Comparison of ENCODE assay signal across 1 cellular context in the genomic region with DNA sequence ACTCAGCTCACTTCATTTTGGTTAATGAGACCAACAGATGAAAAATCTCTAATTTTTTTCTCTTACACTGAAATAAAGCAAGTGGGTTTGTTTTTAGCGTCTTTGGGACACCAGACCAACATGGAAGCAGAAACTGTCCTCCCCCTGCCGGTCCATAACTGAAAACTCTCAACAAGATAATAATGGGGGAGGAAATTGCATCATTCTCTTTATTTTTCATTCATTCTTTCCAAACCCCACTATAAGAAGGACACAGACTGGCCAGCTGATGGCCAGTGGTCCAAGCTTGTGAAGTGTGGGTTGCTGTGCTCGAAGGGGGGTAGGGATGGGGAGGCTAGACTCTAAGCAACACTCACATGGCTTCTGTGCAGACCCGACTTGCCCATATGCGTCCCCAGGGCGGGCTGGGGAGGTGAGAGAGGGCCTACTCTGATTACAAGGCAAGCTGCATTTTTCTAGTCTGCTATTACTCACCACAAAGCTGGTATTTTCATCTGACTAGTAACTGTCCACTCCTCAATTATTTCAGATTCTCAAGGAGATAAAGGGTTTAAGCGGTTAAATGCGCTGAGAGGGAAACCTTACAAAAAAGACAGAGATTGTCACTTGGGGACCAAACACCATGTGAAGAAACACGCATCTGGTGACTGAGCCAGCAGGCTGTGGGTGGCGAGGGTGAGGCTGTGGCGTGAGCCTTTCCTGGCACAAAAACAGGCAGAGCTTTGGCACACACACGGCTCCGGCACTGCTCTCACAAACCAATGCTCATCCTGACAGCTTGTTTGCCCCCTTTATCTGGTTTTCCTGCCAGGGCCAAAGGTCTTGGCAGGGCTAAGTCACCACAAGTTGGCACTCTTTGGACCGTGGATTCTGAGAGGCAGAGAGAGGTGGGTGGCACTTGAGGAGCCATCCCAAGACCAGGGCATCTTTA.
TF ChIP-seq lines count a peak whose summit lies in the region.

No MANE protein-coding gene starts in this region.

TF ChIP-seq in K562, 482 proteins besides CTCF, POLR2A, EP300 and RAD21:
- TF ChIP-seq CEBPB (tag; IDR thresholded peaks at IDR 0.05), result peak; percentile 60
- TF ChIP-seq PHF20 (IDR thresholded peaks at IDR 0.05; ENCODE audit: partially characterized antibody), result no peak
- no peak for TF ChIP-seq CC2D1A (IDR thresholded peaks at IDR 0.05)
- TF ChIP-seq, protein P1, sequence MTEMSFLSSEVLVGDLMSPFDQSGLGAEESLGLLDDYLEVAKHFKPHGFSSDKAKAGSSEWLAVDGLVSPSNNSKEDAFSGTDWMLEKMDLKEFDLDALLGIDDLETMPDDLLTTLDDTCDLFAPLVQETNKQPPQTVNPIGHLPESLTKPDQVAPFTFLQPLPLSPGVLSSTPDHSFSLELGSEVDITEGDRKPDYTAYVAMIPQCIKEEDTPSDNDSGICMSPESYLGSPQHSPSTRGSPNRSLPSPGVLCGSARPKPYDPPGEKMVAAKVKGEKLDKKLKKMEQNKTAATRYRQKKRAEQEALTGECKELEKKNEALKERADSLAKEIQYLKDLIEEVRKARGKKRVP (CRISPR knock-in tag; IDR thresholded peaks at IDR 0.05), result 0 out of 2 replicates have a peak, but pooled peaks have one; percentile 47
- TF ChIP-seq NR2C1 (IDR thresholded peaks at IDR 0.05), result no peak
- TF ChIP-seq NR2C1 (tag; IDR thresholded peaks at IDR 0.05), result 0 out of 2 replicates have a peak, but pooled peaks have one; percentile 3
- TF ChIP-seq ZNF354B (CRISPR knock-in tag; IDR thresholded peaks at IDR 0.05), result no peak
- TF ChIP-seq ZNF584 (CRISPR knock-in tag; IDR thresholded peaks at IDR 0.05; ENCODE audit: low read depth), result peak; percentile 77; the same call in 1 of the 2 replicates
- no peak for TF ChIP-seq THRAP3 (IDR thresholded peaks at IDR 0.05; ENCODE audit: borderline replicate concordance)
- TF ChIP-seq, protein P2, sequence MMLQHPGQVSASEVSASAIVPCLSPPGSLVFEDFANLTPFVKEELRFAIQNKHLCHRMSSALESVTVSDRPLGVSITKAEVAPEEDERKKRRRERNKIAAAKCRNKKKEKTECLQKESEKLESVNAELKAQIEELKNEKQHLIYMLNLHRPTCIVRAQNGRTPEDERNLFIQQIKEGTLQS (IDR thresholded peaks at IDR 0.05), result peak; percentile 71
- TF ChIP-seq, protein P2 (CRISPR knock-in tag; conservative IDR thresholded peaks at IDR 0.05), result no peak
- TF ChIP-seq, protein P3, sequence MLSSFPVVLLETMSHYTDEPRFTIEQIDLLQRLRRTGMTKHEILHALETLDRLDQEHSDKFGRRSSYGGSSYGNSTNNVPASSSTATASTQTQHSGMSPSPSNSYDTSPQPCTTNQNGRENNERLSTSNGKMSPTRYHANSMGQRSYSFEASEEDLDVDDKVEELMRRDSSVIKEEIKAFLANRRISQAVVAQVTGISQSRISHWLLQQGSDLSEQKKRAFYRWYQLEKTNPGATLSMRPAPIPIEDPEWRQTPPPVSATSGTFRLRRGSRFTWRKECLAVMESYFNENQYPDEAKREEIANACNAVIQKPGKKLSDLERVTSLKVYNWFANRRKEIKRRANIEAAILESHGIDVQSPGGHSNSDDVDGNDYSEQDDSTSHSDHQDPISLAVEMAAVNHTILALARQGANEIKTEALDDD (IDR thresholded peaks at IDR 0.05), result peak; percentile 73
- no peak for TF ChIP-seq ZNF134 (CRISPR knock-in tag; conservative IDR thresholded peaks at IDR 0.05)
- TF ChIP-seq SMAD4 (CRISPR knock-in tag; conservative IDR thresholded peaks at IDR 0.05), result 0 out of 2 replicates have a peak, but pooled peaks have one; percentile 41
- peak; percentile 64; the same call in 1 of the 2 replicates for TF ChIP-seq CEBPG (CRISPR knock-in tag; IDR thresholded peaks at IDR 0.05)
- TF ChIP-seq CEBPG (tag; conservative IDR thresholded peaks at IDR 0.05 in 1 of 2, IDR thresholded peaks at IDR 0.05 in 1 of 2), result peak; percentile 53 to 85; a peak in 3 of 4 replicates
- TF ChIP-seq, protein P4, sequence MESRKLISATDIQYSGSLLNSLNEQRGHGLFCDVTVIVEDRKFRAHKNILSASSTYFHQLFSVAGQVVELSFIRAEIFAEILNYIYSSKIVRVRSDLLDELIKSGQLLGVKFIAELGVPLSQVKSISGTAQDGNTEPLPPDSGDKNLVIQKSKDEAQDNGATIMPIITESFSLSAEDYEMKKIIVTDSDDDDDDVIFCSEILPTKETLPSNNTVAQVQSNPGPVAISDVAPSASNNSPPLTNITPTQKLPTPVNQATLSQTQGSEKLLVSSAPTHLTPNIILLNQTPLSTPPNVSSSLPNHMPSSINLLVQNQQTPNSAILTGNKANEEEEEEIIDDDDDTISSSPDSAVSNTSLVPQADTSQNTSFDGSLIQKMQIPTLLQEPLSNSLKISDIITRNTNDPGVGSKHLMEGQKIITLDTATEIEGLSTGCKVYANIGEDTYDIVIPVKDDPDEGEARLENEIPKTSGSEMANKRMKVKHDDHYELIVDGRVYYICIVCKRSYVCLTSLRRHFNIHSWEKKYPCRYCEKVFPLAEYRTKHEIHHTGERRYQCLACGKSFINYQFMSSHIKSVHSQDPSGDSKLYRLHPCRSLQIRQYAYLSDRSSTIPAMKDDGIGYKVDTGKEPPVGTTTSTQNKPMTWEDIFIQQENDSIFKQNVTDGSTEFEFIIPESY (CRISPR knock-in tag; IDR thresholded peaks at IDR 0.05), result no peak
- TF ChIP-seq DMBX1 (CRISPR knock-in tag; IDR thresholded peaks at IDR 0.05; ENCODE audit: borderline replicate concordance), result 0 out of 2 replicates have a peak, but pooled peaks have one; percentile 24
- TF ChIP-seq ZNF140 (CRISPR knock-in tag; IDR thresholded peaks at IDR 0.05), result no peak
